11 cellular contexts compared by ENCODE assay signal in genomic region chr4:87616268-87616667, GRCh38. TPM values are rescaled to one million over a fixed set of nuclear protein-coding genes. Genes with fewer than 3 reads are reported as not detected.
"Had no signal": no experiment of that assay in that cellular context is flagged by ENCODE, and none has a peak within 500 bp of the region (broad histone marks: within the 10 kb centered on the region; RNA-seq: fewer than 3 reads in every experiment).

No MANE protein-coding gene starts in this region.

- H2AFZ ChIP-seq: GM23338 had no signal

- H3K4me2 ChIP-seq: GM23338 had no signal

- FAIRE-seq: H1, H54, HTR-8/SVneo, K562 had no signal

- ATAC-seq: GM23338, K562 had no signal

- DNase-seq: H9, HCEC 1CT, HFFc6, IMR-90, KG1 had no signal

- H3K4me3 ChIP-seq: GM23338, K562 had no signal

RNA-seq across cellular contexts. Expression of gene DSPP, which starts 7.9 kb away (rescaled TPM):
- total RNA-seq: GM23338, H1, H9, HFFc6, HT-29, IMR-90, K562 had no signal
- polyA plus RNA-seq: H1, IMR-90, K562 had no signal

RNA-seq across cellular contexts. Expression of gene DMP1, which starts 33.8 kb away (rescaled TPM):
- total RNA-seq: GM23338, H9, HFFc6, HT-29, IMR-90, K562 had no signal
- polyA plus RNA-seq: IMR-90, K562 had no signal
